In genomic region chr12:108854055-108854452, GRCh38 we compare ENCODE assay signal across 8 cellular contexts. TPM values are rescaled to one million over a fixed set of nuclear protein-coding genes. Genes with fewer than 3 reads are reported as not detected.
A peak's percentile ranks its signal among the peaks of the same experiment; 100 is the strongest.
DNase-seq lines count a peak whose midpoint lies in the region; TF ChIP-seq lines count a peak whose summit lies in the region.

No MANE protein-coding gene starts in this region.

- H3K27me3 Mint-ChIP-seq in nephron progenitor cell (ENCODE audit: low read depth, poor library complexity) = peaks cover 4% of the 10 kb centered on the region

- H3K9me3 ChIP-seq in MG63 = peaks cover 5% of the 10 kb centered on the region; the same call in 1 of the 2 replicates

- peaks cover 61% of the 10 kb centered on the region for H3K36me3 ChIP-seq in MG63

- TF ChIP-seq CTCF in coronary artery (IDR thresholded peaks at IDR 0.05) (no peak), nephron progenitor cell (IDR thresholded peaks at IDR 0.05) (no peak)

- peaks cover 7% of the 10 kb centered on the region for H3K9me3 Mint-ChIP-seq in nephron progenitor cell

- H3K27ac Mint-ChIP-seq in nephron progenitor cell = no peak overlapping the region

- peaks cover 53% of the 10 kb centered on the region for H3K36me3 Mint-ChIP-seq in nephron progenitor cell (ENCODE audit: low read depth)

- H3K4me3 ChIP-seq in MG63 = peak overlapping the region; percentile 95
- peak overlapping the region; percentile 44 for H3K4me3 ChIP-seq in coronary artery

- H3K4me3 Mint-ChIP-seq in nephron progenitor cell = peak overlapping the region; percentile 29

- DNase-seq in CD1c-positive myeloid dendritic cell (ENCODE audit: extremely low spot score) (peak; percentile 60), MG63 (peak; percentile 55), coronary artery (ENCODE audit: low spot score) (peak; percentile 85), nephron progenitor cell (no peak), NCI-H748 (lab: John Stamatoyannopoulos, UW; ENCODE audit: unreplicated experiment) (no peak), germinal center (ENCODE audit: low spot score) (no peak), cerebellum (ENCODE audit: low spot score) (no peak)
- no peak for DNase-seq in activated naive CD4-positive, alpha-beta T cell treated with Interleukin-2 at 50 U/mL for 16 hours

- peaks cover 64% of the 10 kb centered on the region for H3K4me1 Mint-ChIP-seq in nephron progenitor cell

- peak overlapping the region; percentile 94 to 99 for H3K27ac ChIP-seq in coronary artery

- no peaks in the 10 kb centered on the region for H3K27me3 ChIP-seq in MG63

RNA-seq across cellular contexts. Expression of gene SSH1, which starts 3.3 kb away (rescaled TPM):
- 7.0 and 8.7 TPM in 2 replicates for total RNA-seq in MG63 (2014; rRNA removed; shearing (Covaris generic); ENCODE audit: low replicate concordance)
- total RNA-seq in cerebellum = 13.1 TPM

RNA-seq across cellular contexts. Expression of gene DAO, which starts 25.8 kb away (rescaled TPM):
- not detected in 2 replicates for total RNA-seq in MG63 (2014; rRNA removed; shearing (Covaris generic); ENCODE audit: low replicate concordance)
- total RNA-seq in cerebellum = not detected

Comparison
In these comparisons a context has a peak if more than half of its experiments do, and no peak if none do; other contexts are left out.
1. DNase-seq: peak in CD1c-positive myeloid dendritic cell (single experiment), MG63 (single experiment) and coronary artery (single experiment); none in nephron progenitor cell (single experiment), NCI-H748 (single experiment), activated naive CD4-positive, alpha-beta T cell treated with Interleukin-2 at 50 U/mL for 16 hours (single experiment), germinal center (single experiment) and cerebellum (single experiment).